ENCODE assay signal across 8 cellular contexts in the genomic region with DNA sequence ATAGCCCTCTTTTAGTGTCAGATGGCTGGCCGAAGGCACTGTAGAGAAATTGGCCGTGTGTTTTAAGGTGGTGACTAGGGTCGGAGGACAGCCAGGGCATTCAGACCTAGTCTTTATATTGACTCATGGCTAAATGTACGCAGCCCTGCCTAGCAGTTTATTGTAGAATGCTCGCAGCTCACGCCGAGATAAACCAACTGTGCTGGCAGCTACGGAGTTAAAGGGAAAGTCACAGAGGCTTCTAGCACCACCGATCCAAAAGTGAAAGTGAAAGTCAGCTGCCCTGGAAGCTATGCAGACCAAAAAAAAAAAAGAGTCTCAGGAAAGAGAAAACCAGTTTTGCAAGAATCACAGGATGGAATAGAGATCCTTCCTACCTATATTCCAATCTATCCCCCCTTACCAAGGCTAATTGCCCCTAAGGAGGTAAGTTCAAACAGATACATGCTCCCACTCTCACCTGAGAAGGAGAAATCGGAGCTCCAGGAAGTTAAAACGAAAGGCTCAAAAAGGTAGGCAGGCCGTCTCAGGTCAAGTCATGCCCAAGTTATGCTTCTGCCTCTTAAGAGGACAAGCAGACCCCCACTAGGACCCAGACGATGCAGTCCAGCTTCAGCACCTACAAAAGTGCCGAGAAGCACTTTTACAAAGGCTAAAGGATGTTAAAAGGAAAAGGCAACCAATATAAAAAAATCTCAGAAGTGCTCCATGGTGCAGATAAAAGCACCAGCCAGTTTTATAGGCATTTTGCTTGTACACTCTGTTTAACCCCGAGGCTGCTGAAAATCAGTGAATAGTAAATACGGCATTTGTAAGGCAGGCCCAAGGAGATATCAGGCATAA. TPM values are rescaled to one million over a fixed set of nuclear protein-coding genes. Genes with fewer than 3 reads are reported as not detected.
DNase-seq lines count a peak whose midpoint lies in the region; ATAC-seq and TF ChIP-seq lines count a peak whose summit lies in the region.

No MANE protein-coding gene starts in this region.

- peaks cover 6% of the 10 kb centered on the region for H3K4me1 ChIP-seq in colonic mucosa

- no peaks in the 10 kb centered on the region for H3K9me3 ChIP-seq in colonic mucosa

- H3K4me3 Mint-ChIP-seq in WTC11, result no peak overlapping the region

- H3K4me1 Mint-ChIP-seq in WTC11, result peaks cover 35% of the 10 kb centered on the region

- no peaks in the 10 kb centered on the region for H3K27me3 Mint-ChIP-seq in WTC11 (ENCODE audit: low read depth)

- CTCF ChIA-PET in WTC11 (lab: Charles Lee), result interaction anchor here (0.6 to 1.9 kb wide), 5 partner anchors 26 to 193 kb away, joined by 3 to 12 read pairs (median 5); no protein-coding TSS in a partner anchor

- no peak for TF ChIP-seq CTCF in WTC11 (IDR thresholded peaks at IDR 0.05)
- TF ChIP-seq CTCF in colonic mucosa (IDR thresholded peaks at IDR 0.05), result no peak

- H3K4me3 ChIP-seq in colonic mucosa, result peak overlapping the region; percentile 28

- peak; percentile 53 for ATAC-seq in HG02973 (IDR thresholded peaks at IDR 0.05; ENCODE audit: unreplicated experiment)
- ATAC-seq in WTC11, result peak; percentile 42

- no peaks in the 10 kb centered on the region for H3K27me3 ChIP-seq in colonic mucosa

- H3K36me3 ChIP-seq in colonic mucosa, result no peaks in the 10 kb centered on the region

- H3K9ac ChIP-seq in colonic mucosa (ENCODE audit: low read depth in 2 of 2, low read length in 2 of 2), result peak overlapping the region; percentile 77 to 84

- peaks cover 5% of the 10 kb centered on the region for H3K36me3 Mint-ChIP-seq in WTC11

- H3K9me3 Mint-ChIP-seq in WTC11, result peaks cover 12% of the 10 kb centered on the region

- DNase-seq in activated gamma-delta T cell treated with Interleukin-2 at 50 U/mL for 16 hours (peak; percentile 47), activated gamma-delta T cell (lab: John Stamatoyannopoulos, UW) (no peak), NCI-H1930 (lab: John Stamatoyannopoulos, UW) (peak; percentile 5 to 46), WTC11 (ENCODE audit: low spot score) (no peak), colonic mucosa (peak; percentile 86), kidney glomerular epithelial cell (lab: John Stamatoyannopoulos, UW) (peak; percentile 77)
- peak; percentile 38 for DNase-seq in stimulated activated CD4-positive, alpha-beta T cell treated with anti-CD3 and anti-CD28 coated beads, Interleukin-4, amount 100 ng/mL, for 1 hour

- peak overlapping the region; percentile 85 for H3K27ac ChIP-seq in colonic mucosa

- intact Hi-C loops in colonic mucosa (cut with DNase I), result no loop called here

- H3K27ac Mint-ChIP-seq in WTC11, result no peak overlapping the region

- POLR2A ChIA-PET in WTC11 (lab: Charles Lee), result interaction anchor here (0.6 kb wide), 1 partner anchor 244 kb away, joined by 8 read pairs; no protein-coding TSS in a partner anchor

TF ChIP-seq in WTC11, 78 proteins besides CTCF, POLR2A, EP300 and RAD21:
- TF ChIP-seq ATF1 (CRISPR knock-in tag; IDR thresholded peaks at IDR 0.05) (no peak), IRF2 (CRISPR knock-in tag; IDR thresholded peaks at IDR 0.05; ENCODE audit: borderline replicate concordance, low read depth) (peak; percentile 95)
- TF ChIP-seq, protein P1, sequence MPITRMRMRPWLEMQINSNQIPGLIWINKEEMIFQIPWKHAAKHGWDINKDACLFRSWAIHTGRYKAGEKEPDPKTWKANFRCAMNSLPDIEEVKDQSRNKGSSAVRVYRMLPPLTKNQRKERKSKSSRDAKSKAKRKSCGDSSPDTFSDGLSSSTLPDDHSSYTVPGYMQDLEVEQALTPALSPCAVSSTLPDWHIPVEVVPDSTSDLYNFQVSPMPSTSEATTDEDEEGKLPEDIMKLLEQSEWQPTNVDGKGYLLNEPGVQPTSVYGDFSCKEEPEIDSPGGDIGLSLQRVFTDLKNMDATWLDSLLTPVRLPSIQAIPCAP (CRISPR knock-in tag; IDR thresholded peaks at IDR 0.05), result peak; percentile 93

RNA-seq across cellular contexts. Expression of a gene that starts 24.8 kb away (rescaled TPM):
- total RNA-seq in WTC11 (2021), result 0.15 to 0.23 TPM in 2 of 3 replicates, not detected in the other
- 1 to 10 TPM; 1.1 to 1.6 TPM for total RNA-seq in colonic mucosa

RNA-seq across cellular contexts. Expression of a gene that starts 44.5 kb away (rescaled TPM):
- total RNA-seq in WTC11 (2021) (not detected in 3 replicates), colonic mucosa (under 1 TPM; 0.47 to 0.80 TPM)

RNA-seq across cellular contexts. Expression of a gene that starts 55.3 kb away (rescaled TPM):
- not detected in 3 replicates for total RNA-seq in WTC11 (2021)
- total RNA-seq in colonic mucosa, result not detected

RNA-seq across cellular contexts. Expression of a gene that starts 57.4 kb away (rescaled TPM):
- total RNA-seq in WTC11 (2021) (0.16 to 0.71 TPM (median 0.55 TPM) in 3 replicates), colonic mucosa (1 to 10 TPM; 1.1 to 1.5 TPM)

Comparison
In these comparisons a context has a peak if more than half of its experiments do, and no peak if none do; other contexts are left out.
1. DNase-seq: peak in activated gamma-delta T cell treated with Interleukin-2 at 50 U/mL for 16 hours (single experiment), NCI-H1930 (2 of 2), colonic mucosa (single experiment), kidney glomerular epithelial cell (single experiment) and stimulated activated CD4-positive, alpha-beta T cell treated with anti-CD3 and anti-CD28 coated beads, Interleukin-4, amount 100 ng/mL, for 1 hour (single experiment); none in activated gamma-delta T cell (single experiment) and WTC11 (single experiment).